In the genomic region with DNA sequence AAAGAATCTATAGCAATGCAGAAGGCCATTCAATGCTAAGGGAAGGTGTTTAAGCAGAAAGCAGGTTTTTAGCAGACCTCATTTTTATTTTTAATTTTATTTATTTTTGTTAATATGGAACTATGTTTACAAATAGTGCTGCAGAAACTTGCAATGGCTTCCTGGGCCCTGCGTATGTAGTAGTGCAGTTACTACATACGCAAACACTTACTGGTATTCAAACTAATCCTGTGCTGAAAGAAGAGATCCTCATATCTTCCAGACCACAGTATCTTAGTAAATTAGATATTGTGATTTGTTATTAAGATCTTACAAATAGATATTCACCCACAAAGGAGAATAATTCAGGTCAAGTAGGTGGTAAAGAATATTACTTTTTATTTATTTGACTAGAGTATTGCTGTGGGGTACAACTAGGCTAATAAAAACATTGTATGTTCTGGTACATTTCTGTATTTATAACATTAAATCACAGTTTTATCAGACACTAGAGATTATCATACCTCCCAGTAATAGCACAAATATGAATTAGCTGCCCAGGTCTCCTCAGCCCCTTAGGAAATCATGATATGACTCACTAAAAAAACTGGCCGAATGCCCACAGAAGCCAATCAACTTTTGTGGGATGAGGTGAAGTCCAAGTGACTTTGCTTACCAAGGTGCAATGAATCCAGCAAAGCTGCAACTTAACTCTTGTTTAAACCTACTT, we compare ENCODE assay signal across 10 cellular contexts. TPM values are rescaled to one million over a fixed set of nuclear protein-coding genes. Genes with fewer than 3 reads are reported as not detected.
DNase-seq lines count a peak whose midpoint lies in the region; ATAC-seq and TF ChIP-seq lines count a peak whose summit lies in the region.
"Had no signal": no experiment of that assay in that cellular context is flagged by ENCODE, and none has a peak within 500 bp of the region (broad histone marks: within the 10 kb centered on the region; RNA-seq: fewer than 3 reads in every experiment).

No MANE protein-coding gene starts in this region.

- H3F3A ChIP-seq in GM23338 (replicated peaks; ENCODE audit: low read depth): no peaks in the 10 kb centered on the region

- no peaks in the 10 kb centered on the region for H3K9me3 Mint-ChIP-seq in activated naive CD4-positive, alpha-beta T cell treated with anti-CD3 and anti-CD28 coated beads, Interleukin-2, amount 10 ng/mL, durations not matched to agents 7 days and 5 days
- H3K9me3 Mint-ChIP-seq in GM23338: no peaks in the 10 kb centered on the region
- H3K9me3 Mint-ChIP-seq: WTC11 had no signal

- H3K27ac Mint-ChIP-seq in activated naive CD4-positive, alpha-beta T cell treated with anti-CD3 and anti-CD28 coated beads, Interleukin-2, amount 10 ng/mL, durations not matched to agents 7 days and 5 days: no peak overlapping the region
- H3K27ac Mint-ChIP-seq in GM23338: no peak overlapping the region

- no peaks in the 10 kb centered on the region for H3K36me3 Mint-ChIP-seq in activated naive CD4-positive, alpha-beta T cell treated with anti-CD3 and anti-CD28 coated beads, Interleukin-2, amount 10 ng/mL, durations not matched to agents 7 days and 5 days
- no peaks in the 10 kb centered on the region for H3K36me3 Mint-ChIP-seq in GM23338 (ENCODE audit: low read depth)
- H3K36me3 Mint-ChIP-seq: WTC11 had no signal

- no peak overlapping the region for H2AFZ ChIP-seq in GM23338

- H3K4me3 ChIP-seq in fibroblast of mammary gland (ENCODE audit: control insufficient read depth, low read depth, low read length) (no peak overlapping the region), retinal pigment epithelial cell (ENCODE audit: low read length) (no peak overlapping the region), GM23338 (no peak overlapping the region)

- peaks cover 8% of the 10 kb centered on the region for H3K27me3 Mint-ChIP-seq in activated naive CD4-positive, alpha-beta T cell treated with anti-CD3 and anti-CD28 coated beads, Interleukin-2, amount 10 ng/mL, durations not matched to agents 7 days and 5 days
- no peaks in the 10 kb centered on the region for H3K27me3 Mint-ChIP-seq in GM23338 (ENCODE audit: insufficient read depth, low read depth, poor library complexity)

- H3K4me2 ChIP-seq in GM23338: no peak overlapping the region

- CTCF ChIA-PET in activated naive CD4-positive, alpha-beta T cell treated with anti-CD3 and anti-CD28 coated beads, Interleukin-2, amount 10 ng/mL, durations not matched to agents 7 days and 5 days (lab: Charles Lee): no interaction called here

- peak; percentile 1 for DNase-seq in GOT3 (lab: John Stamatoyannopoulos, UW)
- peak; percentile 70 for DNase-seq in RPMI7951 (ENCODE audit: low read depth)
- peak; percentile 77 for DNase-seq in fibroblast of mammary gland (ENCODE audit: low read depth)
- DNase-seq in retinal pigment epithelial cell (ENCODE audit: low read depth): peak; percentile 84
- DNase-seq in stimulated activated CD4-positive, alpha-beta T cell treated with anti-CD3 and anti-CD28 coated beads, Interleukin-2, amount 100 ng/mL, for 24 hours: no peak
- no peak for DNase-seq in activated naive CD4-positive, alpha-beta T cell treated with anti-CD3 and anti-CD28 coated beads, Interleukin-2, amount 10 ng/mL, durations not matched to agents 7 days and 5 days
- no peak for DNase-seq in GM23338 (ENCODE audit: low spot score)
- no peak for DNase-seq in activated CD4-positive, alpha-beta T cell treated with anti-CD3 and anti-CD28 coated beads for 4 hours
- DNase-seq: NCI-H1105 had no signal

- TF ChIP-seq CTCF in fibroblast of mammary gland (conservative IDR thresholded peaks at IDR 0.05; ENCODE audit: control insufficient read depth, insufficient read depth, low read depth, low read length) (no peak), retinal pigment epithelial cell (conservative IDR thresholded peaks at IDR 0.05; ENCODE audit: low read depth, low read length) (no peak), GM23338 (conservative IDR thresholded peaks at IDR 0.05; ENCODE audit: low read depth in 2 of 2) (no peak)

- H3K27me3 ChIP-seq in GM23338 (ENCODE audit: insufficient read depth): no peaks in the 10 kb centered on the region

- H3K4me3 Mint-ChIP-seq in activated naive CD4-positive, alpha-beta T cell treated with anti-CD3 and anti-CD28 coated beads, Interleukin-2, amount 10 ng/mL, durations not matched to agents 7 days and 5 days: no peak overlapping the region
- H3K4me3 Mint-ChIP-seq in GM23338: no peak overlapping the region
- H3K4me3 Mint-ChIP-seq: WTC11 had no signal

- no peaks in the 10 kb centered on the region for H3K4me1 Mint-ChIP-seq in activated naive CD4-positive, alpha-beta T cell treated with anti-CD3 and anti-CD28 coated beads, Interleukin-2, amount 10 ng/mL, durations not matched to agents 7 days and 5 days
- H3K4me1 Mint-ChIP-seq in GM23338: peaks cover 56% of the 10 kb centered on the region

- no peak overlapping the region for H3K27ac ChIP-seq in GM23338 (ENCODE audit: low read depth)

- H4K20me1 ChIP-seq in GM23338 (replicated peaks; ENCODE audit: insufficient read depth): no peaks in the 10 kb centered on the region

- H3K4me1 ChIP-seq in GM23338 (ENCODE audit: insufficient read depth): peaks cover 29% of the 10 kb centered on the region

- ATAC-seq in GM23338: no peak
- ATAC-seq: WTC11 had no signal

- no peaks in the 10 kb centered on the region for H3K9me2 ChIP-seq in GM23338 (ENCODE audit: insufficient read depth)

- H3K79me2 ChIP-seq in GM23338 (replicated peaks; ENCODE audit: insufficient read depth): no peaks in the 10 kb centered on the region

- no peaks in the 10 kb centered on the region for H3K36me3 ChIP-seq in GM23338 (ENCODE audit: insufficient read depth)

TF ChIP-seq in GM23338, 12 proteins besides CTCF, POLR2A, EP300 and RAD21 (continues in another document):
- TF ChIP-seq STAT1 (IDR thresholded peaks at IDR 0.05; ENCODE audit: unreplicated experiment): no peak
- no peak for TF ChIP-seq NANOG (IDR thresholded peaks at IDR 0.05; ENCODE audit: borderline replicate concordance)
- no peak for TF ChIP-seq JUNB (IDR thresholded peaks at IDR 0.05; ENCODE audit: unreplicated experiment)
- TF ChIP-seq CREB1 (CRISPR knock-in tag; IDR thresholded peaks at IDR 0.05; ENCODE audit: low read depth): no peak
- TF ChIP-seq EZH2phosphoT487 (IDR thresholded peaks at IDR 0.05; ENCODE audit: unreplicated experiment): no peak
- no peak for TF ChIP-seq POLR2AphosphoS5 (IDR thresholded peaks at IDR 0.05; ENCODE audit: low read depth)
- TF ChIP-seq ZNF114 (CRISPR knock-in tag; IDR thresholded peaks at IDR 0.05): no peak
- TF ChIP-seq, protein P1, sequence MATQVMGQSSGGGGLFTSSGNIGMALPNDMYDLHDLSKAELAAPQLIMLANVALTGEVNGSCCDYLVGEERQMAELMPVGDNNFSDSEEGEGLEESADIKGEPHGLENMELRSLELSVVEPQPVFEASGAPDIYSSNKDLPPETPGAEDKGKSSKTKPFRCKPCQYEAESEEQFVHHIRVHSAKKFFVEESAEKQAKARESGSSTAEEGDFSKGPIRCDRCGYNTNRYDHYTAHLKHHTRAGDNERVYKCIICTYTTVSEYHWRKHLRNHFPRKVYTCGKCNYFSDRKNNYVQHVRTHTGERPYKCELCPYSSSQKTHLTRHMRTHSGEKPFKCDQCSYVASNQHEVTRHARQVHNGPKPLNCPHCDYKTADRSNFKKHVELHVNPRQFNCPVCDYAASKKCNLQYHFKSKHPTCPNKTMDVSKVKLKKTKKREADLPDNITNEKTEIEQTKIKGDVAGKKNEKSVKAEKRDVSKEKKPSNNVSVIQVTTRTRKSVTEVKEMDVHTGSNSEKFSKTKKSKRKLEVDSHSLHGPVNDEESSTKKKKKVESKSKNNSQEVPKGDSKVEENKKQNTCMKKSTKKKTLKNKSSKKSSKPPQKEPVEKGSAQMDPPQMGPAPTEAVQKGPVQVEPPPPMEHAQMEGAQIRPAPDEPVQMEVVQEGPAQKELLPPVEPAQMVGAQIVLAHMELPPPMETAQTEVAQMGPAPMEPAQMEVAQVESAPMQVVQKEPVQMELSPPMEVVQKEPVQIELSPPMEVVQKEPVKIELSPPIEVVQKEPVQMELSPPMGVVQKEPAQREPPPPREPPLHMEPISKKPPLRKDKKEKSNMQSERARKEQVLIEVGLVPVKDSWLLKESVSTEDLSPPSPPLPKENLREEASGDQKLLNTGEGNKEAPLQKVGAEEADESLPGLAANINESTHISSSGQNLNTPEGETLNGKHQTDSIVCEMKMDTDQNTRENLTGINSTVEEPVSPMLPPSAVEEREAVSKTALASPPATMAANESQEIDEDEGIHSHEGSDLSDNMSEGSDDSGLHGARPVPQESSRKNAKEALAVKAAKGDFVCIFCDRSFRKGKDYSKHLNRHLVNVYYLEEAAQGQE (IDR thresholded peaks at IDR 0.05; ENCODE audit: unreplicated experiment): no peak

RNA-seq across cellular contexts. Expression of a gene that starts 57.6 kb away (rescaled TPM):
- 15.7 and 20.8 TPM in 2 replicates for total RNA-seq in RPMI7951 (2014; rRNA removed; shearing (Covaris generic))
- 7.7 and 15.2 TPM in 2 replicates for total RNA-seq in GM23338 (2014; rRNA removed; shearing (Covaris generic))
- polyA plus RNA-seq in GM23338 (2016; fragmentation: Nextera tagmentation; extraction: Ambion mirVana): 5.7 and 8.8 TPM in 2 replicates

Comparison
In these comparisons a context has a peak if more than half of its experiments do, and no peak if none do; other contexts are left out.
1. DNase-seq: peak in GOT3 (single experiment), RPMI7951 (single experiment), fibroblast of mammary gland (single experiment) and retinal pigment epithelial cell (single experiment); none in stimulated activated CD4-positive, alpha-beta T cell treated with anti-CD3 and anti-CD28 coated beads, Interleukin-2, amount 100 ng/mL, for 24 hours (0 of 2), activated naive CD4-positive, alpha-beta T cell treated with anti-CD3 and anti-CD28 coated beads, Interleukin-2, amount 10 ng/mL, durations not matched to agents 7 days and 5 days (single experiment), GM23338 (single experiment) and activated CD4-positive, alpha-beta T cell treated with anti-CD3 and anti-CD28 coated beads for 4 hours (0 of 2).